ENCODE assay signal across 8 cellular contexts in genomic region chr12:45170456-45171042, GRCh38. TPM values are rescaled to one million over a fixed set of nuclear protein-coding genes. Genes with fewer than 3 reads are reported as not detected.
DNase-seq lines count a peak whose midpoint lies in the region; ATAC-seq, FAIRE-seq and TF ChIP-seq lines count a peak whose summit lies in the region.

No MANE protein-coding gene starts in this region.

- 33 to 53% (median 42%) methylated on average over 3 of the region's 3 CpGs for WGBS in small intestine, 3 donors

- no peak overlapping the region for H3K27ac Mint-ChIP-seq in GM23338

- no peak overlapping the region for H3K4me3 ChIP-seq in GM23338
- no peak overlapping the region for H3K4me3 ChIP-seq in astrocyte of the cerebellum (ENCODE audit: low read depth, low read length)
- no peak overlapping the region for H3K4me3 ChIP-seq in small intestine (ENCODE audit: low read depth in 1 of 2, low read length in 2 of 2)

- FAIRE-seq in small intestine (lab: Jason Lieb, UNC) = no peak

- peak; percentile 80 for DNase-seq in D341Med (ENCODE audit: low spot score)
- DNase-seq in GM23338 (ENCODE audit: low spot score) = peak; percentile 94
- DNase-seq in NCI-H146 (lab: John Stamatoyannopoulos, UW) = peak; percentile 71
- DNase-seq in T1000 (lab: John Stamatoyannopoulos, UW) = peak; percentile 95
- peak; percentile 69 for DNase-seq in astrocyte of the cerebellum (ENCODE audit: low read depth)
- peak; percentile 13 to 40 for DNase-seq in hippocampal formation (lab: John Stamatoyannopoulos, UW)
- DNase-seq in small intestine = peak; percentile 82

- TF ChIP-seq CTCF in GM23338 (conservative IDR thresholded peaks at IDR 0.05; ENCODE audit: low read depth in 2 of 2) (peak; percentile 96 to 98), astrocyte of the cerebellum (IDR thresholded peaks at IDR 0.05; ENCODE audit: low read depth, low read length, missing control alignments) (peak; percentile 94)

- no peaks in the 10 kb centered on the region for H4K20me1 ChIP-seq in GM23338 (replicated peaks; ENCODE audit: insufficient read depth)

- no peaks in the 10 kb centered on the region for H3K27me3 ChIP-seq in GM23338 (ENCODE audit: insufficient read depth)
- no peaks in the 10 kb centered on the region for H3K27me3 ChIP-seq in small intestine (ENCODE audit: control insufficient read depth in 2 of 2, insufficient read depth in 2 of 2, low read length in 2 of 2)

- H3K9me3 Mint-ChIP-seq in GM23338 = peaks cover 6% of the 10 kb centered on the region; the same call in 2 of the 3 replicates

- H3K36me3 Mint-ChIP-seq in GM23338 (ENCODE audit: low read depth) = peaks cover 20% of the 10 kb centered on the region

- H3K79me2 ChIP-seq in GM23338 (replicated peaks; ENCODE audit: insufficient read depth) = no peaks in the 10 kb centered on the region

- H3K27ac ChIP-seq in GM23338 (ENCODE audit: low read depth) = no peak overlapping the region
- H3K27ac ChIP-seq in small intestine (ENCODE audit: low read depth in 1 of 2, low read length in 1 of 2) = no peak overlapping the region

- H3K4me2 ChIP-seq in GM23338 = no peak overlapping the region

- no peaks in the 10 kb centered on the region for H3K27me3 Mint-ChIP-seq in GM23338 (ENCODE audit: insufficient read depth, low read depth, poor library complexity)

- H3F3A ChIP-seq in GM23338 (replicated peaks; ENCODE audit: low read depth) = no peaks in the 10 kb centered on the region

- H3K4me1 ChIP-seq in GM23338 (ENCODE audit: insufficient read depth) = no peaks in the 10 kb centered on the region
- H3K4me1 ChIP-seq in small intestine (ENCODE audit: control insufficient read depth in 2 of 2, insufficient read depth in 1 of 2, low read depth in 1 of 2, low read length in 1 of 2) = no peaks in the 10 kb centered on the region

- H3K36me3 ChIP-seq in GM23338 (ENCODE audit: insufficient read depth) (peaks cover 8% of the 10 kb centered on the region), small intestine (ENCODE audit: control insufficient read depth in 2 of 2, insufficient read depth in 2 of 2, low read length in 2 of 2) (peaks cover 0 to 1% of the 10 kb centered on the region in 2 donors)

- no peaks in the 10 kb centered on the region for H3K4me1 Mint-ChIP-seq in GM23338

- in situ Hi-C loops in astrocyte of the cerebellum (cut with HindIII; ENCODE audit: low sequenced_read_pairs) = loop anchor here (10.0 kb wide), 1 partner anchor 214 kb away; no protein-coding TSS in a partner anchor

- no peak overlapping the region for H3K4me3 Mint-ChIP-seq in GM23338

- H2AFZ ChIP-seq in GM23338 = no peak overlapping the region

- ATAC-seq in GM23338 (peak; percentile 90), HG02588 (IDR thresholded peaks at IDR 0.05; ENCODE audit: unreplicated experiment) (no peak)

- H3K9me3 ChIP-seq in small intestine (ENCODE audit: control insufficient read depth, low read depth) = no peaks in the 10 kb centered on the region

- no peaks in the 10 kb centered on the region for H3K9me2 ChIP-seq in GM23338 (ENCODE audit: insufficient read depth)

TF ChIP-seq in GM23338, 12 proteins besides CTCF, POLR2A, EP300 and RAD21 (continues in another document):
- no peak for TF ChIP-seq ZNF331 (CRISPR knock-in tag; IDR thresholded peaks at IDR 0.05; ENCODE audit: low read depth)
- TF ChIP-seq ZNF114 (CRISPR knock-in tag; IDR thresholded peaks at IDR 0.05) = no peak
- no peak for TF ChIP-seq EZH2phosphoT487 (IDR thresholded peaks at IDR 0.05; ENCODE audit: unreplicated experiment)
- TF ChIP-seq REST (IDR thresholded peaks at IDR 0.05; ENCODE audit: unreplicated experiment) = no peak
- TF ChIP-seq EZH2 (IDR thresholded peaks at IDR 0.05; ENCODE audit: low read depth, unreplicated experiment) = no peak
- TF ChIP-seq ETS1 (IDR thresholded peaks at IDR 0.05) = no peak
- no peak for TF ChIP-seq STAT1 (IDR thresholded peaks at IDR 0.05; ENCODE audit: unreplicated experiment)

RNA-seq across cellular contexts. Expression of gene ANO6, which starts 45.3 kb away (rescaled TPM):
- total RNA-seq in GM23338 (2014; rRNA removed; shearing (Covaris generic)) = 45.1 and 48.9 TPM in 2 replicates
- 17.7 and 21.1 TPM in 2 replicates for polyA plus RNA-seq in GM23338 (2016; fragmentation: Nextera tagmentation; extraction: Ambion mirVana)
- polyA plus RNA-seq in small intestine = 10 to 100 TPM; 19.9 to 30.9 (median 28.6) TPM

Comparison
In these comparisons a context has a peak if more than half of its experiments do, and no peak if none do; other contexts are left out.
1. DNase-seq: peak in every context shown above with its lines; median percentile 95 in T1000; 94 in GM23338; 82 in small intestine; 80 in D341Med; 71 in NCI-H146; 69 in astrocyte of the cerebellum; 26 in hippocampal formation.